Comparison of ENCODE assay signal across 6 cellular contexts in genomic region chr3:100582157-100582556, GRCh38. TPM values are rescaled to one million over a fixed set of nuclear protein-coding genes. Genes with fewer than 3 reads are reported as not detected.
"Had no signal": no experiment of that assay in that cellular context is flagged by ENCODE, and none has a peak within 500 bp of the region (broad histone marks: within the 10 kb centered on the region; RNA-seq: fewer than 3 reads in every experiment).

No MANE protein-coding gene starts in this region.

RNA-seq across cellular contexts. Expression of gene ADGRG7, which starts 27.2 kb away (rescaled TPM):
- total RNA-seq: M059J, PC-9, Right ventricle myocardium inferior, RPMI7951, SJCRH30, SK-MEL-5 had no signal
